ENCODE assay signal across 8 cellular contexts in the genomic region with DNA sequence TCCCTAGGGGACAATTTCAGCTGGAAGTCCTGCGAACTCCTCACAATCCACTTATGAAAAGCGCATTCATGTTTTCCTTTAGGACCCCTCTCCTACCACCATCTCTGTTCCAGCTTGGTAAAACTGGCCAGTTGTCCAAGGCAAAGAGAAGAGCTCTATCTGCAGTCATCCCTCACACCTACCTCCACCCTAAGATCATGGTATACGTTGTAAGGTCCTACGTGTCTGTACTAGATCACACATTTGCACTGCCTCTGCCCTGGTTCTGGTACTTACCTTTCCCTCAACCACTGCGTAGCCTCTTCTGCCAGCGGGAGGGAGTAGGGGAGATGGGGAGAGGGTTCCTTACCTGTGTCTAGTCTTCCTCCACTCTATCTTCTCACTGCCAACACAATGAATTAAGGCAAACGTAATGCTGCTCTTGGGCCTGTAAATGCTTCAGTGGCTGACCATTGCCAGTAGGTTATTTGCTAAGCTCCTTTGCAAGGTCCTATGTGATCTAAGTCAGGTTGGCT. TPM values are rescaled to one million over a fixed set of nuclear protein-coding genes. Genes with fewer than 3 reads are reported as not detected.
A peak's percentile ranks its signal among the peaks of the same experiment; 100 is the strongest.
DNase-seq lines count a peak whose midpoint lies in the region; ATAC-seq and TF ChIP-seq lines count a peak whose summit lies in the region.

No MANE protein-coding gene starts in this region.

- peak overlapping the region; percentile 92 for H3K4me3 Mint-ChIP-seq in activated CD4-positive, alpha-beta T cell treated with anti-CD3 and anti-CD28 coated beads, Interleukin-2, amount 10 ng/mL, durations not matched to agents 24 days and 14 days
- peak overlapping the region; percentile 91 for H3K4me3 Mint-ChIP-seq in activated CD8-positive, alpha-beta T cell treated with anti-CD3 and anti-CD28 coated beads for 36 hours

- no peaks in the 10 kb centered on the region for H3K9me3 ChIP-seq in left ventricle myocardium inferior (replicated peaks)

- H3K9me3 Mint-ChIP-seq in activated CD4-positive, alpha-beta T cell treated with anti-CD3 and anti-CD28 coated beads, Interleukin-2, amount 10 ng/mL, durations not matched to agents 24 days and 14 days = peaks cover 5% of the 10 kb centered on the region
- no peaks in the 10 kb centered on the region for H3K9me3 Mint-ChIP-seq in activated CD8-positive, alpha-beta T cell treated with anti-CD3 and anti-CD28 coated beads for 36 hours

- intact Hi-C loops in activated CD4-positive, alpha-beta T cell treated with anti-CD3 and anti-CD28 coated beads, Interleukin-2, amount 10 ng/mL, durations not matched to agents 24 days and 14 days (cut with micrococcal nuclease) = loop anchor here (2.0 kb wide), 2 partner anchors 50 to 116 kb away; a partner anchor contains a TSS
- intact Hi-C loops in activated CD8-positive, alpha-beta T cell treated with anti-CD3 and anti-CD28 coated beads for 36 hours (cut with micrococcal nuclease) = no loop called here
- intact Hi-C loops in left ventricle myocardium inferior (cut with micrococcal nuclease) = no loop called here

- no peak for TF ChIP-seq CTCF in activated CD8-positive, alpha-beta T cell treated with anti-CD3 and anti-CD28 coated beads for 36 hours (IDR thresholded peaks at IDR 0.05)
- TF ChIP-seq CTCF in left ventricle myocardium inferior (IDR thresholded peaks at IDR 0.05; ENCODE audit: borderline replicate concordance) = no peak

- peaks cover 2% of the 10 kb centered on the region for H3K27me3 Mint-ChIP-seq in activated CD4-positive, alpha-beta T cell treated with anti-CD3 and anti-CD28 coated beads, Interleukin-2, amount 10 ng/mL, durations not matched to agents 24 days and 14 days
- no peaks in the 10 kb centered on the region for H3K27me3 Mint-ChIP-seq in activated CD8-positive, alpha-beta T cell treated with anti-CD3 and anti-CD28 coated beads for 36 hours

- CTCF ChIA-PET in activated CD8-positive, alpha-beta T cell treated with anti-CD3 and anti-CD28 coated beads for 36 hours (lab: Charles Lee) = interaction anchor here (1.0 to 2.3 kb wide), 6 partner anchors 11 to 250 kb away, joined by 3 to 8 read pairs (median 6); a partner anchor contains a TSS

- H3K36me3 Mint-ChIP-seq in activated CD4-positive, alpha-beta T cell treated with anti-CD3 and anti-CD28 coated beads, Interleukin-2, amount 10 ng/mL, durations not matched to agents 24 days and 14 days (ENCODE audit: low read depth) = peaks cover 14% of the 10 kb centered on the region
- H3K36me3 Mint-ChIP-seq in activated CD8-positive, alpha-beta T cell treated with anti-CD3 and anti-CD28 coated beads for 36 hours (ENCODE audit: low read depth) = peaks cover 6% of the 10 kb centered on the region

- DNase-seq in activated CD4-positive, alpha-beta T cell treated with anti-CD3 and anti-CD28 coated beads, Interleukin-2, amount 10 ng/mL, durations not matched to agents 24 days and 14 days = no peak
- no peak for DNase-seq in activated CD4-positive, alpha-beta T cell treated with anti-CD3 and anti-CD28 coated beads for 1 hour
- no peak for DNase-seq in activated CD8-positive, alpha-beta T cell treated with anti-CD3 and anti-CD28 coated beads for 36 hours
- DNase-seq in left ventricle myocardium inferior (no peak), islet precursor cell (no peak)

- H3K4me3 ChIP-seq in left ventricle myocardium inferior = peak overlapping the region; percentile 96
- peak overlapping the region; percentile 77 to 100 (median 94) for H3K4me3 ChIP-seq in skin epidermis

- POLR2A ChIA-PET in activated CD8-positive, alpha-beta T cell treated with anti-CD3 and anti-CD28 coated beads for 36 hours (lab: Charles Lee) = interaction anchor here (0.7 to 2.4 kb wide), 10 partner anchors 9 to 1008 kb away, joined by 3 to 8 read pairs (median 4); a partner anchor contains a TSS

- peaks cover 30% of the 10 kb centered on the region for H3K4me1 ChIP-seq in left ventricle myocardium inferior

- peaks cover 11% of the 10 kb centered on the region for H3K36me3 ChIP-seq in left ventricle myocardium inferior

- H3K4me1 Mint-ChIP-seq in activated CD4-positive, alpha-beta T cell treated with anti-CD3 and anti-CD28 coated beads, Interleukin-2, amount 10 ng/mL, durations not matched to agents 24 days and 14 days = peaks cover 30% of the 10 kb centered on the region
- peaks cover 24% of the 10 kb centered on the region for H3K4me1 Mint-ChIP-seq in activated CD8-positive, alpha-beta T cell treated with anti-CD3 and anti-CD28 coated beads for 36 hours (ENCODE audit: low read depth)

- H3K27ac Mint-ChIP-seq in activated CD4-positive, alpha-beta T cell treated with anti-CD3 and anti-CD28 coated beads, Interleukin-2, amount 10 ng/mL, durations not matched to agents 24 days and 14 days = peak overlapping the region; percentile 92
- H3K27ac Mint-ChIP-seq in activated CD8-positive, alpha-beta T cell treated with anti-CD3 and anti-CD28 coated beads for 36 hours = peak overlapping the region; percentile 93

- H3K27me3 ChIP-seq in left ventricle myocardium inferior (ENCODE audit: low read depth) = no peaks in the 10 kb centered on the region

- peak overlapping the region; percentile 97 for H3K27ac ChIP-seq in left ventricle myocardium inferior (replicated peaks)
- peak overlapping the region; percentile 62 to 98 (median 94) for H3K27ac ChIP-seq in skin epidermis

- no peak for ATAC-seq in activated CD8-positive, alpha-beta T cell treated with anti-CD3 and anti-CD28 coated beads for 36 hours
- ATAC-seq in HG02588 (IDR thresholded peaks at IDR 0.05; ENCODE audit: unreplicated experiment) (no peak), GM21825 (IDR thresholded peaks at IDR 0.05; ENCODE audit: unreplicated experiment) (no peak)

RNA-seq across cellular contexts. Expression of a gene that starts 0.7 kb away (rescaled TPM):
- total RNA-seq in activated CD4-positive, alpha-beta T cell treated with anti-CD3 and anti-CD28 coated beads, Interleukin-2, amount 10 ng/mL, durations not matched to agents 24 days and 14 days = 52.3 and 52.9 TPM in 2 replicates
- 10 to 100 TPM; 58.9 to 59.7 TPM for total RNA-seq in activated CD8-positive, alpha-beta T cell treated with anti-CD3 and anti-CD28 coated beads for 36 hours
- total RNA-seq in left ventricle myocardium inferior = 31.3 TPM

RNA-seq across cellular contexts. Expression of a gene that starts 49.6 kb away (rescaled TPM):
- 46.5 and 49.7 TPM in 2 replicates for total RNA-seq in activated CD4-positive, alpha-beta T cell treated with anti-CD3 and anti-CD28 coated beads, Interleukin-2, amount 10 ng/mL, durations not matched to agents 24 days and 14 days
- 10 to 100 TPM; 30.7 to 32.1 TPM for total RNA-seq in activated CD8-positive, alpha-beta T cell treated with anti-CD3 and anti-CD28 coated beads for 36 hours
- total RNA-seq in left ventricle myocardium inferior = 9.3 TPM
